In the genomic region with DNA sequence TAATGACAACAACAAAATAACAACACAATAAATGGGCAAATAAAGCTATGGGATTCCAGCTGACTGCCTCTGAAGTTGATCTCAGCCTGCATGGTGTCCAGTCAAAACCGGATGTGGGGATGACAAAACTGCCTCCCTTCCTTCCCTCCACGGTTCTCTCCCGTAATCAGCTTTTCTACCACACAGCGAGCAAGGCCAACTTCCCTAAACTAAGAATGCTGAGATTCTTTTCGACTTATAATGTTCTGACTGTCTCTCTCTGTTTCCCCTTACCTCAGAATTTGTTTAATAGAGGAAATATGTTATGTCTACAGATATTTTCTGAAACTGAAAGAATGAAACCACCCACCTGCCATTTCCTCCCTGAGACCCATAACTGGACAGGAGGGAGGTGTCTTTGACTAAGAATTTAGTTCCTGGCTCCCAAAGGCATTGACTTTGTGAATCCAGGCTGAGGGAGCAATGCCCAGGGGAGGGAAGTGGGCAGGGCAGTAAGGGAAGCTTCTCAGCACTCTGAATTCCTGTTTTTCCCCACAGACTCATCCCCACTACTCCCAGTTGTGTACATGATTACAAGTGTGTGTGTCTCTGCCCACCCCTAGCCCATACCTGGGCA, we compare ENCODE assay signal across 9 cellular contexts. TPM values are rescaled to one million over a fixed set of nuclear protein-coding genes. Genes with fewer than 3 reads are reported as not detected.
DNase-seq lines count a peak whose midpoint lies in the region; ATAC-seq and TF ChIP-seq lines count a peak whose summit lies in the region.
"Had no signal": no experiment of that assay in that cellular context is flagged by ENCODE, and none has a peak within 500 bp of the region (broad histone marks: within the 10 kb centered on the region; RNA-seq: fewer than 3 reads in every experiment).

No MANE protein-coding gene starts in this region.

- peaks cover 0 to 24% (median 11%) of the 10 kb centered on the region in 4 donors for H3K4me1 ChIP-seq in transverse colon

- H3K4me1 Mint-ChIP-seq in activated naive CD8-positive, alpha-beta T cell treated with anti-CD3 and anti-CD28 coated beads for 36 hours: peaks cover 22% of the 10 kb centered on the region

- intact Hi-C loops in transverse colon (cut with DNase I; ENCODE audit: low total_unique reads): no loop called here

- H3K36me3 ChIP-seq in transverse colon: no peaks in the 10 kb centered on the region

- 36 to 38% methylated on average over 3 to 5 of the region's 5 CpGs for WGBS in transverse colon (ENCODE audit: low coverage in 1 of 2), 2 donors

- no peaks in the 10 kb centered on the region for H3K27me3 Mint-ChIP-seq in activated naive CD8-positive, alpha-beta T cell treated with anti-CD3 and anti-CD28 coated beads for 36 hours

- DNase-seq in GM10248 (ENCODE audit: extremely low spot score) (peak; percentile 74), KG1 (lab: John Stamatoyannopoulos, UW) (peak; percentile 27), left kidney (ENCODE audit: low read depth, low spot score) (peak; percentile 14), transverse colon (peak; percentile 48), SHP77 treated with DMSO at 0.1 percent for 48 hours (lab: John Stamatoyannopoulos, UW) (no peak)
- DNase-seq in activated naive CD8-positive, alpha-beta T cell treated with anti-CD3 and anti-CD28 coated beads for 36 hours: no peak
- DNase-seq in stimulated activated CD4-positive, alpha-beta T cell treated with anti-CD3 and anti-CD28 coated beads, Interleukin-4, amount 100 ng/mL, for 4 hours: no peak

- H3K9me3 Mint-ChIP-seq in activated naive CD8-positive, alpha-beta T cell treated with anti-CD3 and anti-CD28 coated beads for 36 hours: peaks cover 14% of the 10 kb centered on the region

- no peak for TF ChIP-seq CTCF in GM10248 (IDR thresholded peaks at IDR 0.05; ENCODE audit: control extremely low read depth, extremely low read depth, low read depth, missing control alignments)
- TF ChIP-seq CTCF in transverse colon (IDR thresholded peaks at IDR 0.05): no peak

- TF ChIP-seq EP300 in transverse colon (IDR thresholded peaks at IDR 0.05; ENCODE audit: low read depth): no peak

- peak overlapping the region; percentile 63 to 78 (median 72) for H3K27ac ChIP-seq in transverse colon

- peaks cover 17% of the 10 kb centered on the region for H3K36me3 Mint-ChIP-seq in activated naive CD8-positive, alpha-beta T cell treated with anti-CD3 and anti-CD28 coated beads for 36 hours

- ATAC-seq in GM21515 (IDR thresholded peaks at IDR 0.05; ENCODE audit: unreplicated experiment): peak; percentile 70

- POLR2A ChIA-PET in GM10248 (lab: Yijun Ruan, JAX): interaction anchor here (1.0 to 3.3 kb wide), 5 partner anchors 10 to 47 kb away, joined by 4 to 14 read pairs (median 6); partner anchors contain the start of gene TLR10

- TF ChIP-seq POLR2A in transverse colon (IDR thresholded peaks at IDR 0.05): no peak

- peak overlapping the region; percentile 70 for H3K4me3 Mint-ChIP-seq in activated naive CD8-positive, alpha-beta T cell treated with anti-CD3 and anti-CD28 coated beads for 36 hours

- no peaks in the 10 kb centered on the region for H3K9me3 ChIP-seq in transverse colon

- CTCF ChIA-PET in GM10248 (lab: Yijun Ruan, JAX): interaction anchor here (0.7 to 16.4 kb wide), 15 partner anchors 11 to 672 kb away, joined by 3 to 256 read pairs (median 8); partner anchors contain the start of gene TLR10

- peak overlapping the region in 1 of 4 donors; percentile 37 for H3K4me3 ChIP-seq in transverse colon

- no peaks in the 10 kb centered on the region for H3K27me3 ChIP-seq in transverse colon

- H3K27ac Mint-ChIP-seq in activated naive CD8-positive, alpha-beta T cell treated with anti-CD3 and anti-CD28 coated beads for 36 hours: peak overlapping the region; percentile 83

- in situ Hi-C loops in transverse colon (cut with MboI; ENCODE audit: low pct_ligation_motif_present in 1 of 4, low pct_unique_long_range_greater_than_20kb in 1 of 4, low sequenced_read_pairs in 3 of 4): no loop called here

RNA-seq across cellular contexts. Expression of gene TLR1, which starts 1.0 kb away (rescaled TPM):
- total RNA-seq in activated naive CD8-positive, alpha-beta T cell treated with anti-CD3 and anti-CD28 coated beads for 36 hours: 1 to 10 TPM; 1.6 to 2.4 TPM
- 10 to 100 TPM in 1 of 4 donors, 1 to 10 TPM in 2, under 1 TPM in 1; 0.20 to 14.0 (median 6.1) TPM for total RNA-seq in transverse colon

RNA-seq across cellular contexts. Expression of gene TLR10, which starts 22.8 kb away (rescaled TPM):
- under 1 TPM; 0.26 to 0.29 TPM for total RNA-seq in activated naive CD8-positive, alpha-beta T cell treated with anti-CD3 and anti-CD28 coated beads for 36 hours
- total RNA-seq in transverse colon: 1 to 10 TPM in 1 of 4 donors, not detected in 3; 4.6 TPM
- total RNA-seq: glomerular endothelial cell had no signal

RNA-seq across cellular contexts. Expression of gene TLR6, which starts 51.0 kb away (rescaled TPM):
- total RNA-seq in activated naive CD8-positive, alpha-beta T cell treated with anti-CD3 and anti-CD28 coated beads for 36 hours: 1 to 10 TPM; 2.9 to 4.4 TPM
- 1 to 10 TPM; 1.6 to 5.9 (median 3.3) TPM for total RNA-seq in transverse colon

Comparison
In these comparisons a context has a peak if more than half of its experiments do, and no peak if none do; other contexts are left out.
1. DNase-seq: peak in GM10248 (single experiment), KG1 (single experiment), left kidney (single experiment) and transverse colon (single experiment); none in activated naive CD8-positive, alpha-beta T cell treated with anti-CD3 and anti-CD28 coated beads for 36 hours (single experiment), stimulated activated CD4-positive, alpha-beta T cell treated with anti-CD3 and anti-CD28 coated beads, Interleukin-4, amount 100 ng/mL, for 4 hours (0 of 2) and SHP77 treated with DMSO at 0.1 percent for 48 hours (single experiment).